Comparison of ENCODE assay signal across 24 cellular contexts in genomic region chr5:148645527-148645926, GRCh38. TPM values are rescaled to one million over a fixed set of nuclear protein-coding genes. Genes with fewer than 3 reads are reported as not detected.
A peak's percentile ranks its signal among the peaks of the same experiment; 100 is the strongest.
DNase-seq lines count a peak whose midpoint lies in the region; TF ChIP-seq lines count a peak whose summit lies in the region.
"Had no signal": no experiment of that assay in that cellular context is flagged by ENCODE, and none has a peak within 500 bp of the region (broad histone marks: within the 10 kb centered on the region; RNA-seq: fewer than 3 reads in every experiment).

No MANE protein-coding gene starts in this region.

- peak; percentile 26 for DNase-seq in MCF 10A (ENCODE audit: unreplicated experiment)
- DNase-seq in mammary epithelial cell: no peak
- DNase-seq in MM.1S: peak; percentile 38
- peak; percentile 1 for DNase-seq in myocyte (ENCODE audit: low read depth)
- no peak for DNase-seq in GM20000 (ENCODE audit: low spot score)
- no peak for DNase-seq in retina
- DNase-seq: 8988T; ACHN; AML-193; BE2C; CD4-positive, alpha-beta T cell; CD8-positive, alpha-beta memory T cell; DMS 273 treated with DMSO at 0.1 percent for 48 hours; DMS79; EL; GDM1; GM23248; HFFc6 had no signal

- H3K4me1 Mint-ChIP-seq in MCF 10A (ENCODE audit: insufficient read depth, unreplicated experiment): no peaks in the 10 kb centered on the region
- H3K4me1 Mint-ChIP-seq: CD14-positive monocyte; CD8-positive, alpha-beta memory T cell had no signal

- POLR2A ChIA-PET in MCF 10A (lab: Yijun Ruan, JAX): no interaction called here

- CTCF ChIA-PET in MCF 10A (lab: Yijun Ruan, JAX) (no interaction called here), mammary epithelial cell (lab: Charles Lee; ENCODE audit: low non-redundant PET) (no interaction called here)

- peaks cover 71% of the 10 kb centered on the region for H3K27me3 Mint-ChIP-seq in MCF 10A (ENCODE audit: insufficient read depth, unreplicated experiment)

- intact Hi-C loops in MCF 10A (cut with micrococcal nuclease) (no loop called here), mammary epithelial cell (cut with micrococcal nuclease) (no loop called here)

- H3K4me1 ChIP-seq in mammary epithelial cell (ENCODE audit: insufficient read depth, low read length) (no peaks in the 10 kb centered on the region), MM.1S (ENCODE audit: low read length) (peaks cover 4% of the 10 kb centered on the region; the same call in 1 of the 2 replicates)
- H3K4me1 ChIP-seq: A549; BE2C; BLaER1 treated with 17β-estradiol and CSF1 and Interleukin-3, amounts not matched to agents 10 nM and 100 nM; HAP-1 had no signal

- no peaks in the 10 kb centered on the region for H3K9me2 ChIP-seq in MM.1S (replicated peaks; ENCODE audit: insufficient read depth, low read length)

- H3K4me2 ChIP-seq in mammary epithelial cell (ENCODE audit: insufficient read depth, low read depth, low read length) (no peak overlapping the region), MM.1S (ENCODE audit: low read depth, low read length) (no peak overlapping the region)
- H3K4me2 ChIP-seq: A549; BLaER1 treated with 17β-estradiol and CSF1 and Interleukin-3, amounts not matched to agents 10 nM and 100 nM had no signal

- dilution Hi-C loops in mammary epithelial cell (cut with HindIII; ENCODE audit: low sequenced_read_pairs): no loop called here

- H3K9me3 Mint-ChIP-seq in MCF 10A (ENCODE audit: unreplicated experiment): no peaks in the 10 kb centered on the region
- H3K9me3 Mint-ChIP-seq: CD14-positive monocyte; CD4-positive, alpha-beta T cell; CD8-positive, alpha-beta memory T cell; HFFc6 had no signal

- H3K9me3 ChIP-seq in mammary epithelial cell (replicated peaks; ENCODE audit: insufficient read depth, low read length): no peaks in the 10 kb centered on the region
- H3K9me3 ChIP-seq in MM.1S (replicated peaks; ENCODE audit: insufficient read depth, low read length): no peaks in the 10 kb centered on the region
- H3K9me3 ChIP-seq: A549; BE2C; BLaER1 treated with 17β-estradiol and CSF1 and Interleukin-3, amounts not matched to agents 10 nM and 100 nM; HAP-1 had no signal

- H3K36me3 ChIP-seq in mammary epithelial cell (ENCODE audit: insufficient read depth, low read length): no peaks in the 10 kb centered on the region
- H3K36me3 ChIP-seq in MM.1S (replicated peaks; ENCODE audit: insufficient read depth, low read length): no peaks in the 10 kb centered on the region
- H3K36me3 ChIP-seq: BE2C; BLaER1 treated with 17β-estradiol and CSF1 and Interleukin-3, amounts not matched to agents 10 nM and 100 nM; HAP-1 had no signal

- no peak overlapping the region for H3K27ac Mint-ChIP-seq in MCF 10A (ENCODE audit: low read depth, unreplicated experiment)
- H3K27ac Mint-ChIP-seq: CD14-positive monocyte; CD4-positive, alpha-beta T cell; CD8-positive, alpha-beta memory T cell; HFFc6 had no signal

- no peak overlapping the region for H3K9ac ChIP-seq in mammary epithelial cell (ENCODE audit: insufficient read depth, low read length)
- no peak overlapping the region for H3K9ac ChIP-seq in MM.1S (ENCODE audit: low read length)
- H3K9ac ChIP-seq: BLaER1 treated with 17β-estradiol and CSF1 and Interleukin-3, amounts not matched to agents 10 nM and 100 nM; GM23248 had no signal

- H2AFZ ChIP-seq in mammary epithelial cell (ENCODE audit: low read depth, low read length) (no peak overlapping the region), MM.1S (ENCODE audit: low read length) (no peak overlapping the region)
- H2AFZ ChIP-seq: GM23248 had no signal

- H3K27ac ChIP-seq in mammary epithelial cell (ENCODE audit: insufficient read depth, low read depth, low read length) (no peak overlapping the region), MM.1S (ENCODE audit: low read length) (no peak overlapping the region)
- H3K27ac ChIP-seq: A549; BLaER1 treated with 17β-estradiol and CSF1 and Interleukin-3, amounts not matched to agents 10 nM and 100 nM; GM23248 had no signal

- no peak overlapping the region for H3K4me3 Mint-ChIP-seq in MCF 10A (ENCODE audit: unreplicated experiment)
- H3K4me3 Mint-ChIP-seq: CD14-positive monocyte; CD4-positive, alpha-beta T cell; CD8-positive, alpha-beta memory T cell; HFFc6 had no signal

- in situ Hi-C loops in mammary epithelial cell (cut with MboI; ENCODE audit: low sequenced_read_pairs in 2 of 2): no loop called here

- no TSS peak for BruUV-seq in MCF 10A (replicated peaks; lab: Mats Ljungman, UMichigan)
- BruUV-seq in mammary epithelial cell (replicated peaks; lab: Mats Ljungman, UMichigan): no TSS peak

- TF ChIP-seq CTCF in MCF 10A (IDR thresholded peaks at IDR 0.05; ENCODE audit: unreplicated experiment) (no peak), mammary epithelial cell (conservative IDR thresholded peaks at IDR 0.05 in 1 of 2, IDR thresholded peaks at IDR 0.05 in 1 of 2; ENCODE audit: extremely low read depth in 1 of 2, insufficient read depth in 1 of 2, low read depth in 1 of 2, low read length in 2 of 2) (no peak), MM.1S (IDR thresholded peaks at IDR 0.05; ENCODE audit: low read length) (no peak), GM20000 (IDR thresholded peaks at IDR 0.05; ENCODE audit: extremely low read depth, missing control alignments) (no peak)

- H3K79me2 ChIP-seq in mammary epithelial cell (ENCODE audit: insufficient read depth, low read length): no peaks in the 10 kb centered on the region
- H3K79me2 ChIP-seq in MM.1S (ENCODE audit: low read length): no peaks in the 10 kb centered on the region

- H3K27me3 ChIP-seq in mammary epithelial cell (ENCODE audit: insufficient read depth, low read length) (peaks cover 10% of the 10 kb centered on the region), MM.1S (replicated peaks; ENCODE audit: insufficient read depth, low read length) (no peaks in the 10 kb centered on the region)
- H3K27me3 ChIP-seq: BE2C; BLaER1 treated with 17β-estradiol and CSF1 and Interleukin-3, amounts not matched to agents 10 nM and 100 nM had no signal

- H4K20me1 ChIP-seq in mammary epithelial cell (ENCODE audit: insufficient read depth, low read length): no peaks in the 10 kb centered on the region
- no peaks in the 10 kb centered on the region for H4K20me1 ChIP-seq in MM.1S (ENCODE audit: insufficient read depth, low read length)
- H4K20me1 ChIP-seq: BLaER1 treated with 17β-estradiol and CSF1 and Interleukin-3, amounts not matched to agents 10 nM and 100 nM had no signal

- no peak overlapping the region for H3K4me3 ChIP-seq in mammary epithelial cell (replicated peaks in 1 of 3; ENCODE audit: insufficient read depth in 1 of 3, low read depth in 2 of 3, low read length in 3 of 3)
- H3K4me3 ChIP-seq in MM.1S (ENCODE audit: low read length): no peak overlapping the region
- H3K4me3 ChIP-seq: A549; BLaER1 treated with 17β-estradiol and CSF1 and Interleukin-3, amounts not matched to agents 10 nM and 100 nM; GM12878; GM23248; HAP-1 had no signal

- H3K36me3 Mint-ChIP-seq in MCF 10A (ENCODE audit: insufficient read depth, unreplicated experiment): no peaks in the 10 kb centered on the region
- H3K36me3 Mint-ChIP-seq: CD14-positive monocyte; CD8-positive, alpha-beta memory T cell had no signal

- no peaks in the 10 kb centered on the region for H3F3A ChIP-seq in MM.1S (ENCODE audit: insufficient read depth, low read length)

RNA-seq across cellular contexts. Expression of gene HTR4, which starts 8.8 kb away (rescaled TPM):
- total RNA-seq in MCF 10A (2022) (not detected in 2 replicates), mammary epithelial cell (not detected), myocyte (not detected in 2 replicates)
- not detected for polyA plus RNA-seq in mammary epithelial cell
- not detected for polyA minus RNA-seq in mammary epithelial cell
- not detected for polyA plus RNA-seq in myocyte (2012)
- total RNA-seq: CD4-positive, alpha-beta T cell; CD8-positive, alpha-beta memory T cell; GM12878; GM23248; H4; HFFc6 had no signal
- polyA plus RNA-seq: A549; CD14-positive monocyte; CD8-positive, alpha-beta memory T cell; GM12878; GM23248 had no signal

Comparison
In these comparisons a context has a peak if more than half of its experiments do, and no peak if none do; other contexts are left out.
1. DNase-seq: peak in MCF 10A (single experiment), MM.1S (single experiment) and myocyte (single experiment); none in mammary epithelial cell (single experiment), GM20000 (single experiment) and retina (single experiment).